28 cellular contexts compared by ENCODE assay signal in genomic region chr19:20197747-20198146, GRCh38.
"Had no signal": no experiment of that assay in that cellular context is flagged by ENCODE, and none has a peak within 500 bp of the region (broad histone marks: within the 10 kb centered on the region; RNA-seq: fewer than 3 reads in every experiment).

No MANE protein-coding gene starts in this region.

- FAIRE-seq: bronchial epithelial cell, RCC 7860 had no signal

- H3K4me1 Mint-ChIP-seq: activated B cell treated with CpG ODN at 0.5 μM for 24 hours; activated CD4-positive, alpha-beta memory T cell treated with anti-CD3 and anti-CD28 coated beads, Interleukin-2, amount 10 ng/mL, durations not matched to agents 7 days and 5 days; activated naive CD4-positive, alpha-beta T cell treated with anti-CD3 and anti-CD28 coated beads, Interleukin-2, amount 10 ng/mL, durations not matched to agents 7 days and 5 days; activated naive CD8-positive, alpha-beta T cell treated with anti-CD3 and anti-CD28 coated beads, Interleukin-2, amount 10 ng/mL, durations not matched to agents 7 days and 5 days; activated T-helper 17 cell treated with anti-CD3 and anti-CD28 coated beads, Interleukin-2, amount 50 U/mL, for 72 hours; T-helper 17 cell had no signal

- ATAC-seq: activated T-helper 17 cell treated with anti-CD3 and anti-CD28 coated beads, Interleukin-2, amount 50 U/mL, for 72 hours; T-helper 17 cell had no signal

- H3K9ac ChIP-seq: KMS-11 had no signal

- H3K27me3 ChIP-seq: MG63 had no signal

- H3K4me3 Mint-ChIP-seq: activated B cell treated with CpG ODN at 0.5 μM for 24 hours; activated CD4-positive, alpha-beta memory T cell treated with anti-CD3 and anti-CD28 coated beads, Interleukin-2, amount 10 ng/mL, durations not matched to agents 7 days and 5 days; activated naive CD4-positive, alpha-beta T cell treated with anti-CD3 and anti-CD28 coated beads, Interleukin-2, amount 10 ng/mL, durations not matched to agents 7 days and 5 days; activated naive CD8-positive, alpha-beta T cell treated with anti-CD3 and anti-CD28 coated beads, Interleukin-2, amount 10 ng/mL, durations not matched to agents 7 days and 5 days; activated T-helper 17 cell treated with anti-CD3 and anti-CD28 coated beads, Interleukin-2, amount 50 U/mL, for 72 hours; T-helper 17 cell had no signal

- H3K4me3 ChIP-seq: MG63 had no signal

- H3K27ac Mint-ChIP-seq: activated B cell treated with CpG ODN at 0.5 μM for 24 hours; activated CD4-positive, alpha-beta memory T cell treated with anti-CD3 and anti-CD28 coated beads, Interleukin-2, amount 10 ng/mL, durations not matched to agents 7 days and 5 days; activated naive CD4-positive, alpha-beta T cell treated with anti-CD3 and anti-CD28 coated beads, Interleukin-2, amount 10 ng/mL, durations not matched to agents 7 days and 5 days; activated naive CD8-positive, alpha-beta T cell treated with anti-CD3 and anti-CD28 coated beads, Interleukin-2, amount 10 ng/mL, durations not matched to agents 7 days and 5 days; activated T-helper 17 cell treated with anti-CD3 and anti-CD28 coated beads, Interleukin-2, amount 50 U/mL, for 72 hours; T-helper 17 cell had no signal

- DNase-seq: activated B cell treated with CpG ODN at 0.5 μM for 24 hours; activated CD4-positive, alpha-beta memory T cell treated with anti-CD3 and anti-CD28 coated beads, Interleukin-2, amount 10 ng/mL, durations not matched to agents 7 days and 5 days; activated CD4-positive, alpha-beta T cell treated with anti-CD3 and anti-CD28 coated beads, Interleukin-2, amount 50 U/mL, for 1 hour; activated gamma-delta T cell; activated naive CD4-positive, alpha-beta T cell treated with anti-CD3 and anti-CD28 coated beads, Interleukin-2, amount 10 ng/mL, durations not matched to agents 7 days and 5 days; activated naive CD8-positive, alpha-beta T cell treated with anti-CD3 and anti-CD28 coated beads, Interleukin-2, amount 10 ng/mL, durations not matched to agents 7 days and 5 days; activated T-cell treated with anti-CD3 and anti-CD28 coated beads for 4 hours; activated T-cell treated with anti-CD3 and anti-CD28 coated beads, Interleukin-2, amount 50 U/mL, for 48 hours; aorta; central memory CD4-positive, alpha-beta T cell; MG63; MV-4-11; NCI-H1092 treated with DMSO at 0.1 percent for 48 hours; NCI-H1417 treated with DMSO at 0.1 percent for 48 hours; NCI-H1694; NCI-H2029; NCI-H2107; NCI-H345; NCI-H510A; NCI-H526 treated with DMSO at 0.1 percent for 48 hours; NK-92 treated with Interleukin-12 subunit alpha and Interleukin-12 subunit beta, amount 100 ng/mL, for 24 hours; SHP77 treated with DMSO at 0.1 percent for 48 hours; T-helper 17 cell; T-helper 9 cell had no signal

- H3K27me3 Mint-ChIP-seq: activated B cell treated with CpG ODN at 0.5 μM for 24 hours; activated CD4-positive, alpha-beta memory T cell treated with anti-CD3 and anti-CD28 coated beads, Interleukin-2, amount 10 ng/mL, durations not matched to agents 7 days and 5 days; activated naive CD4-positive, alpha-beta T cell treated with anti-CD3 and anti-CD28 coated beads, Interleukin-2, amount 10 ng/mL, durations not matched to agents 7 days and 5 days; activated naive CD8-positive, alpha-beta T cell treated with anti-CD3 and anti-CD28 coated beads, Interleukin-2, amount 10 ng/mL, durations not matched to agents 7 days and 5 days; activated T-helper 17 cell treated with anti-CD3 and anti-CD28 coated beads, Interleukin-2, amount 50 U/mL, for 72 hours; T-helper 17 cell had no signal

- H3K4me2 ChIP-seq: KMS-11 had no signal

- H3K27ac ChIP-seq: KMS-11 had no signal
